Comparison of ENCODE assay signal across 1 cellular context in the genomic region with DNA sequence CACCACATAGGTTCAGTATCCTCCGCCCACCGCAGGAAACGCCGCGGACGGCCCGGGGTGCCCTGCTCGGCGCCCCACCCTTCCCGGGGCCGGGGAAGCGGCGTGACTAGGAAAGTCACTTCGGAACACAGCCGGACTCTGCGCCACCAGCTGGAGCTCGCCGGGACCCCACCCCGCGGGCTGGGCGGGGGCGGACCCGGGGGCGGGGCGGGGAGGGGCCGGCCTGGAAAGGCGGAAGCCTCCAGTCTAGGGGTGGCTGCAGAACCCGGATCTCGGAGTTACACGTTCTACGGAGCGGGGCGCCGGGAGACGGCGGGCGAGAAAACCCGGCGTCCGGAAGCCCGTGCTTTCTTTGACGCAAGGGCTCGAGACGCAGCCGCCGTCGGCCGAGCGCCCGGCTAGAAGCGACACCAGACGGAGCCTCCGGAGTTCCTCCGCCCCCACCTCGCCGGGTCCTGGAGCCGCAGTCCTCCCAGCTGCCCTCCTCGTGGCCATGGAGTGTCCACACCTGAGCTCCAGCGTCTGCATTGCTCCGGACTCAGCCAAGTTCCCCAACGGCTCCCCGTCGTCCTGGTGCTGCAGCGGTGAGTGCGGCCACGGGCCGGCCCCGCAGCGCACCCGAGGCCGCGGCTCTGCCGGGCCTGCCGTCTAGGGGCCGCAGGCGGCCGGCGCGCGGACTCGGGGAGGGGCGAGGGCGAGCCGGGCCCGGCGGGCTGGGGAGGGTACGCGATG.
TF ChIP-seq lines count a peak whose summit lies in the region.

A gene with protein sequence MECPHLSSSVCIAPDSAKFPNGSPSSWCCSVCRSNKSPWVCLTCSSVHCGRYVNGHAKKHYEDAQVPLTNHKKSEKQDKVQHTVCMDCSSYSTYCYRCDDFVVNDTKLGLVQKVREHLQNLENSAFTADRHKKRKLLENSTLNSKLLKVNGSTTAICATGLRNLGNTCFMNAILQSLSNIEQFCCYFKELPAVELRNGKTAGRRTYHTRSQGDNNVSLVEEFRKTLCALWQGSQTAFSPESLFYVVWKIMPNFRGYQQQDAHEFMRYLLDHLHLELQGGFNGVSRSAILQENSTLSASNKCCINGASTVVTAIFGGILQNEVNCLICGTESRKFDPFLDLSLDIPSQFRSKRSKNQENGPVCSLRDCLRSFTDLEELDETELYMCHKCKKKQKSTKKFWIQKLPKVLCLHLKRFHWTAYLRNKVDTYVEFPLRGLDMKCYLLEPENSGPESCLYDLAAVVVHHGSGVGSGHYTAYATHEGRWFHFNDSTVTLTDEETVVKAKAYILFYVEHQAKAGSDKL (plus strand): TSS at position 347 of the 732 bp plus-strand sequence. CDS start 147 bp downstream, at position 494.

TF ChIP-seq in H1, 55 proteins besides CTCF, POLR2A, EP300 and RAD21:
- TF ChIP-seq PHF8 (conservative IDR thresholded peaks at IDR 0.05; ENCODE audit: low read depth, low read length) (peak; percentile 64), SIX5 (IDR thresholded peaks at IDR 0.05; ENCODE audit: low read depth, low read length) (no peak), ASH2L (IDR thresholded peaks at IDR 0.05; ENCODE audit: low read length) (peak; percentile 15), SIN3A (conservative IDR thresholded peaks at IDR 0.05 in 1 of 2, IDR thresholded peaks at IDR 0.05 in 1 of 2; ENCODE audit: low read depth in 1 of 2, low read length in 2 of 2) (peak; percentile 88 to 95; a peak in 3 of 4 replicates), RNF2 (IDR thresholded peaks at IDR 0.05; ENCODE audit: borderline replicate concordance, low read depth, low read length, missing control alignments, poor library complexity, severe bottlenecking) (no peak), CTBP2 (IDR thresholded peaks at IDR 0.05; ENCODE audit: borderline replicate concordance, insufficient read depth, insufficient read length, low read length) (no peak), RXRA (IDR thresholded peaks at IDR 0.05; ENCODE audit: insufficient read depth, low read depth, low read length) (peak; percentile 56; the same call in 1 of the 2 replicates), TAF1 (IDR thresholded peaks at IDR 0.05; ENCODE audit: low read depth, low read length) (peak; percentile 86), SUZ12 (IDR thresholded peaks at IDR 0.05; ENCODE audit: low read length) (peak; percentile 53; the same call in 1 of the 2 replicates), TAF7 (optimal IDR thresholded peaks at IDR 0.05; ENCODE audit: borderline replicate concordance, low read depth, low read length) (no peak), CREB1 (IDR thresholded peaks at IDR 0.05) (peak; percentile 80), POLR2AphosphoS5 (IDR thresholded peaks at IDR 0.05; ENCODE audit: low read depth, low read length) (peak; percentile 59; the same call in 1 of the 2 replicates), CEBPB (IDR thresholded peaks at IDR 0.05; ENCODE audit: low read depth, low read length) (no peak), HDAC6 (IDR thresholded peaks at IDR 0.05; ENCODE audit: low read depth, low read length) (no peak), SP1 (IDR thresholded peaks at IDR 0.05; ENCODE audit: low read depth, low read length) (peak; percentile 100), FOSL1 (IDR thresholded peaks at IDR 0.05; ENCODE audit: insufficient read depth, low read depth, low read length) (no peak), TEAD4 (IDR thresholded peaks at IDR 0.05; ENCODE audit: low read depth, low read length) (no peak), KDM1A (IDR thresholded peaks at IDR 0.05; ENCODE audit: borderline replicate concordance, low read length) (0 out of 2 replicates have a peak, but pooled peaks have one; percentile 31), EGR1 (IDR thresholded peaks at IDR 0.05; ENCODE audit: borderline replicate concordance, low read depth, low read length) (peak; percentile 91), JUND (IDR thresholded peaks at IDR 0.05; ENCODE audit: low read length) (peak; percentile 56), CHD2 (IDR thresholded peaks at IDR 0.05; ENCODE audit: low read length) (peak; percentile 37; the same call in 1 of the 2 replicates), BACH1 (IDR thresholded peaks at IDR 0.05; ENCODE audit: low read length) (no peak), HDAC2 (IDR thresholded peaks at IDR 0.05; ENCODE audit: borderline replicate concordance in 1 of 2, low read depth in 2 of 2, low read length in 2 of 2) (no peak), JUN (IDR thresholded peaks at IDR 0.05; ENCODE audit: low read depth, low read length) (0 out of 2 replicates have a peak, but pooled peaks have one; percentile 42), RBBP5 (IDR thresholded peaks at IDR 0.05; ENCODE audit: borderline replicate concordance, low read depth, low read length) (no peak; the same call in 1 of the 2 replicates), GABPA (IDR thresholded peaks at IDR 0.05; ENCODE audit: borderline replicate concordance, insufficient read depth, low read length) (peak; percentile 53; the same call in 1 of the 2 replicates), CHD1 (IDR thresholded peaks at IDR 0.05; ENCODE audit: low read depth, low read length) (no peak), TBP (IDR thresholded peaks at IDR 0.05; ENCODE audit: low read depth, low read length) (peak; percentile 74; the same call in 1 of the 2 replicates), SRF (IDR thresholded peaks at IDR 0.05; ENCODE audit: low read depth, low read length) (0 out of 2 replicates have a peak, but pooled peaks have one; percentile 40), SAP30 (IDR thresholded peaks at IDR 0.05; ENCODE audit: insufficient read depth, insufficient replicate concordance, low read length) (no peak), RFX5 (IDR thresholded peaks at IDR 0.05; ENCODE audit: borderline replicate concordance, low read depth, low read length) (peak; percentile 76), CBX8 (IDR thresholded peaks at IDR 0.05; ENCODE audit: borderline replicate concordance, low read depth, low read length) (no peak), SP4 (IDR thresholded peaks at IDR 0.05; ENCODE audit: low read length) (0 out of 2 replicates have a peak, but pooled peaks have one; percentile 67), YY1 (IDR thresholded peaks at IDR 0.05; ENCODE audit: low read depth, low read length) (peak; percentile 78; the same call in 1 of the 2 replicates), KDM4A (IDR thresholded peaks at IDR 0.05; ENCODE audit: low read depth, low read length, severe bottlenecking) (peak; percentile 98), TCF12 (IDR thresholded peaks at IDR 0.05; ENCODE audit: low read depth, low read length) (peak; percentile 82; the same call in 1 of the 2 replicates), SP2 (IDR thresholded peaks at IDR 0.05; ENCODE audit: low read length) (no peak), EZH2 (IDR thresholded peaks at IDR 0.05; ENCODE audit: low read depth, low read length, severe bottlenecking) (peak; percentile 21)
- TF ChIP-seq, protein P1, sequence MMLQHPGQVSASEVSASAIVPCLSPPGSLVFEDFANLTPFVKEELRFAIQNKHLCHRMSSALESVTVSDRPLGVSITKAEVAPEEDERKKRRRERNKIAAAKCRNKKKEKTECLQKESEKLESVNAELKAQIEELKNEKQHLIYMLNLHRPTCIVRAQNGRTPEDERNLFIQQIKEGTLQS (IDR thresholded peaks at IDR 0.05; ENCODE audit: insufficient read depth, low read depth, low read length), result no peak
- TF ChIP-seq, protein P2, sequence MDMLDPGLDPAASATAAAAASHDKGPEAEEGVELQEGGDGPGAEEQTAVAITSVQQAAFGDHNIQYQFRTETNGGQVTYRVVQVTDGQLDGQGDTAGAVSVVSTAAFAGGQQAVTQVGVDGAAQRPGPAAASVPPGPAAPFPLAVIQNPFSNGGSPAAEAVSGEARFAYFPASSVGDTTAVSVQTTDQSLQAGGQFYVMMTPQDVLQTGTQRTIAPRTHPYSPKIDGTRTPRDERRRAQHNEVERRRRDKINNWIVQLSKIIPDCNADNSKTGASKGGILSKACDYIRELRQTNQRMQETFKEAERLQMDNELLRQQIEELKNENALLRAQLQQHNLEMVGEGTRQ (IDR thresholded peaks at IDR 0.05; ENCODE audit: low read length), result no peak
- TF ChIP-seq, protein P3, sequence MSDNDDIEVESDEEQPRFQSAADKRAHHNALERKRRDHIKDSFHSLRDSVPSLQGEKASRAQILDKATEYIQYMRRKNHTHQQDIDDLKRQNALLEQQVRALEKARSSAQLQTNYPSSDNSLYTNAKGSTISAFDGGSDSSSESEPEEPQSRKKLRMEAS (IDR thresholded peaks at IDR 0.05), result peak; percentile 88
- TF ChIP-seq, protein P4, sequence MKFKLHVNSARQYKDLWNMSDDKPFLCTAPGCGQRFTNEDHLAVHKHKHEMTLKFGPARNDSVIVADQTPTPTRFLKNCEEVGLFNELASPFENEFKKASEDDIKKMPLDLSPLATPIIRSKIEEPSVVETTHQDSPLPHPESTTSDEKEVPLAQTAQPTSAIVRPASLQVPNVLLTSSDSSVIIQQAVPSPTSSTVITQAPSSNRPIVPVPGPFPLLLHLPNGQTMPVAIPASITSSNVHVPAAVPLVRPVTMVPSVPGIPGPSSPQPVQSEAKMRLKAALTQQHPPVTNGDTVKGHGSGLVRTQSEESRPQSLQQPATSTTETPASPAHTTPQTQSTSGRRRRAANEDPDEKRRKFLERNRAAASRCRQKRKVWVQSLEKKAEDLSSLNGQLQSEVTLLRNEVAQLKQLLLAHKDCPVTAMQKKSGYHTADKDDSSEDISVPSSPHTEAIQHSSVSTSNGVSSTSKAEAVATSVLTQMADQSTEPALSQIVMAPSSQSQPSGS (IDR thresholded peaks at IDR 0.05; ENCODE audit: low read length), result peak; percentile 30; the same call in 1 of the 2 replicates
- TF ChIP-seq, protein P5, sequence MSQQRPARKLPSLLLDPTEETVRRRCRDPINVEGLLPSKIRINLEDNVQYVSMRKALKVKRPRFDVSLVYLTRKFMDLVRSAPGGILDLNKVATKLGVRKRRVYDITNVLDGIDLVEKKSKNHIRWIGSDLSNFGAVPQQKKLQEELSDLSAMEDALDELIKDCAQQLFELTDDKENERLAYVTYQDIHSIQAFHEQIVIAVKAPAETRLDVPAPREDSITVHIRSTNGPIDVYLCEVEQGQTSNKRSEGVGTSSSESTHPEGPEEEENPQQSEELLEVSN (IDR thresholded peaks at IDR 0.05), result 0 out of 2 replicates have a peak, but pooled peaks have one; percentile 48
